In genomic region chr10:33453081-33453850, GRCh38 we compare ENCODE assay signal across 12 cellular contexts.
DNase-seq lines count a peak whose midpoint lies in the region; ATAC-seq and TF ChIP-seq lines count a peak whose summit lies in the region.
"Had no signal": no experiment of that assay in that cellular context is flagged by ENCODE, and none has a peak within 500 bp of the region (broad histone marks: within the 10 kb centered on the region; RNA-seq: fewer than 3 reads in every experiment).

No MANE protein-coding gene starts in this region.

- 93 to 95% methylated on average over 8 of the region's 8 CpGs for WGBS in testis, 2 donors

- no peak overlapping the region for H3K9ac ChIP-seq in neural progenitor cell

- no peaks in the 10 kb centered on the region for H4K20me1 ChIP-seq in neural progenitor cell (ENCODE audit: low read depth)

- H3K27me3 Mint-ChIP-seq in neural progenitor cell (ENCODE audit: insufficient read depth, low read depth): no peaks in the 10 kb centered on the region
- H3K27me3 Mint-ChIP-seq in activated CD8-positive, alpha-beta T cell treated with anti-CD3 and anti-CD28 coated beads, Interleukin-2, amount 10 ng/mL, durations not matched to agents 7 days and 5 days (ENCODE audit: low read depth): peaks cover 3% of the 10 kb centered on the region
- H3K27me3 Mint-ChIP-seq: activated naive CD4-positive, alpha-beta T cell treated with anti-CD3 and anti-CD28 coated beads, Interleukin-2, amount 10 ng/mL, durations not matched to agents 7 days and 5 days had no signal

- H3K4me1 Mint-ChIP-seq in neural progenitor cell: no peaks in the 10 kb centered on the region
- no peaks in the 10 kb centered on the region for H3K4me1 Mint-ChIP-seq in activated CD8-positive, alpha-beta T cell treated with anti-CD3 and anti-CD28 coated beads, Interleukin-2, amount 10 ng/mL, durations not matched to agents 7 days and 5 days (ENCODE audit: low read depth)
- H3K4me1 Mint-ChIP-seq: activated naive CD4-positive, alpha-beta T cell treated with anti-CD3 and anti-CD28 coated beads, Interleukin-2, amount 10 ng/mL, durations not matched to agents 7 days and 5 days; GM23338 had no signal

- H3K27me3 ChIP-seq in neural progenitor cell (no peaks in the 10 kb centered on the region), testis (no peaks in the 10 kb centered on the region)

- no peak overlapping the region for H3K27ac Mint-ChIP-seq in neural progenitor cell
- H3K27ac Mint-ChIP-seq in activated CD8-positive, alpha-beta T cell treated with anti-CD3 and anti-CD28 coated beads, Interleukin-2, amount 10 ng/mL, durations not matched to agents 7 days and 5 days: no peak overlapping the region
- H3K27ac Mint-ChIP-seq: activated naive CD4-positive, alpha-beta T cell treated with anti-CD3 and anti-CD28 coated beads, Interleukin-2, amount 10 ng/mL, durations not matched to agents 7 days and 5 days; GM23338 had no signal

- TF ChIP-seq POLR2A in testis (IDR thresholded peaks at IDR 0.05): no peak

- no peaks in the 10 kb centered on the region for H3F3A ChIP-seq in neural progenitor cell (ENCODE audit: low read depth)

- no peaks in the 10 kb centered on the region for H3K9me3 ChIP-seq in neural progenitor cell (ENCODE audit: low read depth)
- no peaks in the 10 kb centered on the region for H3K9me3 ChIP-seq in testis

- intact Hi-C loops in testis (cut with DNase I; ENCODE audit: low total_unique reads): no loop called here

- H3K4me3 ChIP-seq in astrocyte of the spinal cord (ENCODE audit: low read depth, low read length): no peak overlapping the region
- no peak overlapping the region for H3K4me3 ChIP-seq in neural progenitor cell
- H3K4me3 ChIP-seq in testis: no peak overlapping the region
- H3K4me3 ChIP-seq: GM23338 had no signal

- in situ Hi-C loops in astrocyte of the spinal cord (cut with HindIII; ENCODE audit: low sequenced_read_pairs): no loop called here

- H3K4me1 ChIP-seq in neural progenitor cell: no peaks in the 10 kb centered on the region
- H3K4me1 ChIP-seq in testis: no peaks in the 10 kb centered on the region

- no peak overlapping the region for H3K4me3 Mint-ChIP-seq in neural progenitor cell
- no peak overlapping the region for H3K4me3 Mint-ChIP-seq in activated CD8-positive, alpha-beta T cell treated with anti-CD3 and anti-CD28 coated beads, Interleukin-2, amount 10 ng/mL, durations not matched to agents 7 days and 5 days
- H3K4me3 Mint-ChIP-seq: activated naive CD4-positive, alpha-beta T cell treated with anti-CD3 and anti-CD28 coated beads, Interleukin-2, amount 10 ng/mL, durations not matched to agents 7 days and 5 days; GM23338 had no signal

- H3K4me2 ChIP-seq in neural progenitor cell: no peak overlapping the region
- H3K4me2 ChIP-seq: GM23338 had no signal

- DNase-seq in EH (ENCODE audit: low read depth): peak; percentile 74
- DNase-seq in NCI-H146 treated with DMSO at 0.1 percent for 48 hours (lab: John Stamatoyannopoulos, UW; ENCODE audit: unreplicated experiment): peak; percentile 8
- DNase-seq in astrocyte of the spinal cord (ENCODE audit: low read depth, low spot score): peak; percentile 29
- DNase-seq in neural progenitor cell (ENCODE audit: low spot score): no peak
- DNase-seq in testis: no peak
- no peak for DNase-seq in NCI-H2029 (lab: John Stamatoyannopoulos, UW)
- no peak for DNase-seq in DMS 273 (lab: John Stamatoyannopoulos, UW; ENCODE audit: unreplicated experiment)
- DNase-seq in activated CD8-positive, alpha-beta T cell treated with anti-CD3 and anti-CD28 coated beads, Interleukin-2, amount 10 ng/mL, durations not matched to agents 7 days and 5 days: no peak
- DNase-seq: activated naive CD4-positive, alpha-beta T cell treated with anti-CD3 and anti-CD28 coated beads, Interleukin-2, amount 10 ng/mL, durations not matched to agents 7 days and 5 days; stimulated activated CD4-positive, alpha-beta T cell treated with anti-CD3 and anti-CD28 coated beads, Interleukin-2, amount 100 ng/mL, for 48 hours had no signal

- no peaks in the 10 kb centered on the region for H3K36me3 ChIP-seq in neural progenitor cell
- H3K36me3 ChIP-seq in testis (ENCODE audit: low read depth, missing control alignments): no peaks in the 10 kb centered on the region

- peaks cover 3% of the 10 kb centered on the region for H3K9me3 Mint-ChIP-seq in neural progenitor cell
- no peaks in the 10 kb centered on the region for H3K9me3 Mint-ChIP-seq in activated CD8-positive, alpha-beta T cell treated with anti-CD3 and anti-CD28 coated beads, Interleukin-2, amount 10 ng/mL, durations not matched to agents 7 days and 5 days (ENCODE audit: insufficient read depth)
- H3K9me3 Mint-ChIP-seq: activated naive CD4-positive, alpha-beta T cell treated with anti-CD3 and anti-CD28 coated beads, Interleukin-2, amount 10 ng/mL, durations not matched to agents 7 days and 5 days had no signal

- H3K36me3 Mint-ChIP-seq in neural progenitor cell: no peaks in the 10 kb centered on the region
- no peaks in the 10 kb centered on the region for H3K36me3 Mint-ChIP-seq in activated CD8-positive, alpha-beta T cell treated with anti-CD3 and anti-CD28 coated beads, Interleukin-2, amount 10 ng/mL, durations not matched to agents 7 days and 5 days (ENCODE audit: low read depth)
- H3K36me3 Mint-ChIP-seq: activated naive CD4-positive, alpha-beta T cell treated with anti-CD3 and anti-CD28 coated beads, Interleukin-2, amount 10 ng/mL, durations not matched to agents 7 days and 5 days had no signal

- H2AFZ ChIP-seq in neural progenitor cell (replicated peaks): peak overlapping the region; percentile 48
- H2AFZ ChIP-seq: GM23338 had no signal

- H3K27ac ChIP-seq in neural progenitor cell (no peak overlapping the region), testis (no peak overlapping the region)
- H3K27ac ChIP-seq: C4-2B had no signal

- H3K79me2 ChIP-seq in neural progenitor cell (ENCODE audit: low read depth): no peaks in the 10 kb centered on the region

- no peak for TF ChIP-seq CTCF in astrocyte of the spinal cord (IDR thresholded peaks at IDR 0.05; ENCODE audit: low read depth, low read length)
- TF ChIP-seq CTCF in neural progenitor cell (IDR thresholded peaks at IDR 0.05): no peak
- no peak for TF ChIP-seq CTCF in testis (IDR thresholded peaks at IDR 0.05)

- POLR2A ChIA-PET in activated CD8-positive, alpha-beta T cell treated with anti-CD3 and anti-CD28 coated beads, Interleukin-2, amount 10 ng/mL, durations not matched to agents 7 days and 5 days (lab: Charles Lee): interaction anchor here (0.8 kb wide), 1 partner anchor 676 kb away, joined by 3 read pairs; no protein-coding TSS in a partner anchor

- ATAC-seq in activated CD8-positive, alpha-beta T cell treated with anti-CD3 and anti-CD28 coated beads, Interleukin-2, amount 10 ng/mL, durations not matched to agents 7 days and 5 days: no peak
- ATAC-seq: GM23338 had no signal

- CTCF ChIA-PET in activated CD8-positive, alpha-beta T cell treated with anti-CD3 and anti-CD28 coated beads, Interleukin-2, amount 10 ng/mL, durations not matched to agents 7 days and 5 days (lab: Charles Lee): no interaction called here

Comparison
In these comparisons a context has a peak if more than half of its experiments do, and no peak if none do; other contexts are left out.
1. DNase-seq: peak in EH (single experiment), NCI-H146 treated with DMSO at 0.1 percent for 48 hours (single experiment) and astrocyte of the spinal cord (single experiment); none in neural progenitor cell (single experiment), testis (single experiment), NCI-H2029 (single experiment), DMS 273 (single experiment) and activated CD8-positive, alpha-beta T cell treated with anti-CD3 and anti-CD28 coated beads, Interleukin-2, amount 10 ng/mL, durations not matched to agents 7 days and 5 days (single experiment).